ENCODE assay signal across 8 cellular contexts in genomic region chr5:54743997-54744788, GRCh38.
DNase-seq lines count a peak whose midpoint lies in the region; TF ChIP-seq lines count a peak whose summit lies in the region.

No MANE protein-coding gene starts in this region.

- DNase-seq in AG20443 (ENCODE audit: low spot score), result peak; percentile 83
- peak; percentile 45 for DNase-seq in GM20000 (ENCODE audit: low spot score)
- DNase-seq in activated CD4-positive, alpha-beta T cell treated with anti-CD3 and anti-CD28 coated beads for 4 hours, result peak; percentile 31 to 40
- DNase-seq in effector CD4-positive, alpha-beta T cell, result peak; percentile 15
- peak; percentile 58 for DNase-seq in mucosa of gallbladder (ENCODE audit: low spot score)
- peak; percentile 87 for DNase-seq in stromal cell of bone marrow (ENCODE audit: low read depth)
- DNase-seq in NCI-H1417 treated with DMSO at 0.1 percent for 48 hours (lab: John Stamatoyannopoulos, UW), result no peak

- no peak for TF ChIP-seq CTCF in GM20000 (IDR thresholded peaks at IDR 0.05; ENCODE audit: extremely low read depth, missing control alignments)

- no peaks in the 10 kb centered on the region for H3K9me3 ChIP-seq in HUES48 (ENCODE audit: control insufficient read depth, insufficient read depth, low read length)

- peak overlapping the region; percentile 21 for H3K27ac ChIP-seq in HUES48 (ENCODE audit: low read depth, low read length)

- no peak overlapping the region for H3K4me3 ChIP-seq in HUES48 (ENCODE audit: low read depth, low read length)

- H3K36me3 ChIP-seq in HUES48 (ENCODE audit: control insufficient read depth, insufficient read depth, low read length), result no peaks in the 10 kb centered on the region

- H3K4me1 ChIP-seq in HUES48 (ENCODE audit: control insufficient read depth, insufficient read depth, low read length), result peaks cover 27% of the 10 kb centered on the region

- no peaks in the 10 kb centered on the region for H3K27me3 ChIP-seq in HUES48 (ENCODE audit: control insufficient read depth, insufficient read depth, low read length)

- peak overlapping the region; percentile 1; the same call in 1 of the 2 replicates for H3K9ac ChIP-seq in HUES48 (ENCODE audit: low read depth, low read length)
